ENCODE assay signal across 12 cellular contexts in the genomic region with DNA sequence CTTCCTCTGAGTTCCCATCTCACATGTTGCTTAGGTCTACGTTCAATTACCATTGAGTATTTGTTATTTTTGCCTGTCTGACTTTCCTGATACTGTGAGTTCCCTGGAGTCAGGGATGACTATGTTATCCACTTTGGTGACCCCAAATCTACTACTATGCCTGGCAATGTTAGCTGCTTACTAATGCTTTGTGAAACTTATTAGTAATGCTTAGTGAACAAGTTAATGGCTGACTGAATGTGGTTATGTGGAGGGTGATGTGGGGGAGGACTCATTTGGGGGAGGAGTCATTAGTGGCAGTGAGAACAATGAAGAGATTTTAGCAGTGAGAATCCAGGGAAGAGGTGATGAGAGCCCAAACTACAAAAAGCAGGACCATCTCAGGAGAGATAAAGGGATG.
DNase-seq lines count a peak whose midpoint lies in the region; ATAC-seq and TF ChIP-seq lines count a peak whose summit lies in the region.
"Had no signal": no experiment of that assay in that cellular context is flagged by ENCODE, and none has a peak within 500 bp of the region (broad histone marks: within the 10 kb centered on the region; RNA-seq: fewer than 3 reads in every experiment).

No MANE protein-coding gene starts in this region.

- H3K27me3 Mint-ChIP-seq in progenitor cell of endocrine pancreas = no peaks in the 10 kb centered on the region
- H3K27me3 Mint-ChIP-seq: T-cell had no signal

- no peaks in the 10 kb centered on the region for H3K27me3 ChIP-seq in foreskin keratinocyte
- H3K27me3 ChIP-seq: adrenal gland, right atrium auricular region had no signal

- DNase-seq in foreskin keratinocyte (peak; percentile 55 to 57), iPS-NIHi7 (ENCODE audit: extremely low spot score) (no peak), Ammon's horn (ENCODE audit: low spot score) (no peak), progenitor cell of endocrine pancreas (ENCODE audit: low spot score, unreplicated experiment) (no peak)
- DNase-seq in stimulated activated naive CD4-positive, alpha-beta T cell (lab: John Stamatoyannopoulos, UW) = no peak
- DNase-seq: adrenal gland, T-cell had no signal

- peak overlapping the region; percentile 46 for H3K27ac ChIP-seq in foreskin keratinocyte
- H3K27ac ChIP-seq: adrenal gland, right atrium auricular region, thoracic aorta had no signal

- H3K36me3 Mint-ChIP-seq in progenitor cell of endocrine pancreas (ENCODE audit: insufficient read depth) = peaks cover 12% of the 10 kb centered on the region

- no peak overlapping the region for H3K27ac Mint-ChIP-seq in progenitor cell of endocrine pancreas
- H3K27ac Mint-ChIP-seq: T-cell had no signal

- ATAC-seq in GM18505 (IDR thresholded peaks at IDR 0.05; ENCODE audit: unreplicated experiment) (peak; percentile 96), GM21528 (IDR thresholded peaks at IDR 0.05; ENCODE audit: low FRiP score, unreplicated experiment) (peak; percentile 97), HG03354 (IDR thresholded peaks at IDR 0.05; ENCODE audit: poor library complexity, severe bottlenecking, unreplicated experiment) (peak; percentile 99), foreskin keratinocyte (peak; percentile 85)
- ATAC-seq: T-cell had no signal

- no peak overlapping the region for H3K4me3 Mint-ChIP-seq in progenitor cell of endocrine pancreas (ENCODE audit: low read depth)
- H3K4me3 Mint-ChIP-seq: T-cell had no signal

- peaks cover 4% of the 10 kb centered on the region for H3K4me1 ChIP-seq in foreskin keratinocyte
- H3K4me1 ChIP-seq: adrenal gland, right atrium auricular region had no signal

- H3K9me3 Mint-ChIP-seq in progenitor cell of endocrine pancreas (ENCODE audit: low read depth) = no peaks in the 10 kb centered on the region

- TF ChIP-seq CTCF in foreskin keratinocyte (conservative IDR thresholded peaks at IDR 0.05) = no peak
- no peak for TF ChIP-seq CTCF in progenitor cell of endocrine pancreas (IDR thresholded peaks at IDR 0.05; ENCODE audit: unreplicated experiment)

- TF ChIP-seq POLR2A in GM18505 (IDR thresholded peaks at IDR 0.05; ENCODE audit: borderline replicate concordance, extremely low read depth, insufficient read depth, insufficient read length) = no peak

- H3K4me1 Mint-ChIP-seq in progenitor cell of endocrine pancreas (ENCODE audit: low read depth) = peaks cover 2% of the 10 kb centered on the region
- H3K4me1 Mint-ChIP-seq: T-cell had no signal

Comparison
In these comparisons a context has a peak if more than half of its experiments do, and no peak if none do; other contexts are left out.
1. DNase-seq: peak in foreskin keratinocyte (2 of 2); none in iPS-NIHi7 (single experiment), stimulated activated naive CD4-positive, alpha-beta T cell (0 of 6), Ammon's horn (single experiment) and progenitor cell of endocrine pancreas (single experiment).
2. Peak in every context shown above with its lines, with median percentiles within 50 percentile points of each other: ATAC-seq.